Comparison of ENCODE assay signal across 8 cellular contexts in genomic region chr4:25439913-25440477, GRCh38.
DNase-seq lines count a peak whose midpoint lies in the region; ATAC-seq lines count a peak whose summit lies in the region.

No MANE protein-coding gene starts in this region.

- POLR2A ChIA-PET in activated CD4-positive, alpha-beta T cell treated with anti-CD3 and anti-CD28 coated beads for 36 hours (lab: Charles Lee): no interaction called here

- no peaks in the 10 kb centered on the region for H3K36me3 Mint-ChIP-seq in activated CD4-positive, alpha-beta T cell treated with anti-CD3 and anti-CD28 coated beads for 36 hours (ENCODE audit: low read depth)

- H3K4me1 Mint-ChIP-seq in activated CD4-positive, alpha-beta T cell treated with anti-CD3 and anti-CD28 coated beads for 36 hours: no peaks in the 10 kb centered on the region

- no peaks in the 10 kb centered on the region for H3K27me3 Mint-ChIP-seq in activated CD4-positive, alpha-beta T cell treated with anti-CD3 and anti-CD28 coated beads for 36 hours

- intact Hi-C loops in activated CD4-positive, alpha-beta T cell treated with anti-CD3 and anti-CD28 coated beads for 36 hours (cut with DNase I, micrococcal nuclease): loop anchor here (1.0 to 10.0 kb wide), 2 partner anchors 205 to 328 kb away; no protein-coding TSS in a partner anchor

- peaks cover 5% of the 10 kb centered on the region for H3K9me3 Mint-ChIP-seq in activated CD4-positive, alpha-beta T cell treated with anti-CD3 and anti-CD28 coated beads for 36 hours (ENCODE audit: low read depth)

- CTCF ChIA-PET in activated CD4-positive, alpha-beta T cell treated with anti-CD3 and anti-CD28 coated beads for 36 hours (lab: Charles Lee): interaction anchor here (0.6 to 1.4 kb wide), 14 partner anchors 13 to 424 kb away, joined by 3 to 7 read pairs (median 3); no protein-coding TSS in a partner anchor

- no peak overlapping the region for H3K27ac Mint-ChIP-seq in activated CD4-positive, alpha-beta T cell treated with anti-CD3 and anti-CD28 coated beads for 36 hours

- ATAC-seq in GM19324 (IDR thresholded peaks at IDR 0.05; ENCODE audit: low FRiP score, unreplicated experiment) (peak; percentile 75), HG03342 (IDR thresholded peaks at IDR 0.05; ENCODE audit: unreplicated experiment) (peak; percentile 82)
- peak; percentile 89 for ATAC-seq in activated CD4-positive, alpha-beta T cell treated with anti-CD3 and anti-CD28 coated beads for 36 hours

- DNase-seq in COLO668 (lab: John Stamatoyannopoulos, UW; ENCODE audit: unreplicated experiment) (peak; percentile 72), NCI-H2227 treated with DMSO at 0.1 percent for 48 hours (lab: John Stamatoyannopoulos, UW) (peak; percentile 60), medulla oblongata (ENCODE audit: extremely low spot score) (peak; percentile 87)
- DNase-seq in activated CD4-positive, alpha-beta T cell treated with anti-CD3 and anti-CD28 coated beads for 36 hours: peak; percentile 73
- peak; percentile 17 for DNase-seq in effector CD4-positive, alpha-beta T cell
- DNase-seq in stimulated activated naive CD4-positive, alpha-beta T cell treated with Interleukin-2 at 50 U/mL for 16 hours (lab: John Stamatoyannopoulos, UW): peak; percentile 19

- no peak overlapping the region for H3K4me3 Mint-ChIP-seq in activated CD4-positive, alpha-beta T cell treated with anti-CD3 and anti-CD28 coated beads for 36 hours

Comparison
In these comparisons a context has a peak if more than half of its experiments do, and no peak if none do; other contexts are left out.
1. Peak in every context shown above with its lines: DNase-seq and ATAC-seq.
2. DNase-seq: peak in every context shown above with its lines; median percentile 87 in medulla oblongata; 73 in activated CD4-positive, alpha-beta T cell treated with anti-CD3 and anti-CD28 coated beads for 36 hours; 72 in COLO668; 60 in NCI-H2227 treated with DMSO at 0.1 percent for 48 hours; 19 in stimulated activated naive CD4-positive, alpha-beta T cell treated with Interleukin-2 at 50 U/mL for 16 hours; 17 in effector CD4-positive, alpha-beta T cell.